20 cellular contexts compared by ENCODE assay signal in the genomic region with DNA sequence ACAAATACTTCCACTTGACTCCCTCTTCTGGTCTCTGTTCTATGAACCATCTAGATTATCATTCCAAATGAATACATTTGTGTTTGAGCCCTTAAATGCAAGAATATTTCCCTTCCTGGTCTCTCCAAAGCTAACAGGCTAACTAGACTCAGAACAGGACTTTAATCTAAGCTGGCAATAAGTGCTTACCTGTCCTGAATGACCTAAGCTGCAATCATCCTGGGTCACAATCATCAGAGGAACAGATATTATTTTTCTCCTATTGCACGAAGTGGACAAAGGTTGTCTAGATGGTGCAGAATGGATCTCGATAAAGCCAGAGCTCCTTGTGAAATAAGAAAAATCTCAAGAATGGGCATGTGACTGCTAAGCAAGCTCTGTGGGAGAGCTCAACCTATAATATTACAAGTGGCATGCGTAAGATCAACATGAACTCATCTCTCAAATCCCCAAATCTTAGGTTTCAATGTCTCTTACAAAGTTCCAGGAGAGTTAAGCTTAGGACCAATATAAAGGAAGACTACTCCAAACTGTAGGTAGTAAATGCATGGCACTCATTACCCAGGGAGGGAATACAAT. TPM values are rescaled to one million over a fixed set of nuclear protein-coding genes. Genes with fewer than 3 reads are reported as not detected.
A peak's percentile ranks its signal among the peaks of the same experiment; 100 is the strongest.
DNase-seq lines count a peak whose midpoint lies in the region; ATAC-seq and TF ChIP-seq lines count a peak whose summit lies in the region.
"Had no signal": no experiment of that assay in that cellular context is flagged by ENCODE, and none has a peak within 500 bp of the region (broad histone marks: within the 10 kb centered on the region; RNA-seq: fewer than 3 reads in every experiment).

No MANE protein-coding gene starts in this region.

- H3K4me3 Mint-ChIP-seq in chondrocyte (ENCODE audit: unreplicated experiment), result no peak overlapping the region
- H3K4me3 Mint-ChIP-seq: CD4-positive, alpha-beta T cell had no signal

- H2AFZ ChIP-seq in OCI-LY3 (ENCODE audit: low read depth, low read length) (no peak overlapping the region), smooth muscle cell (ENCODE audit: low read depth) (no peak overlapping the region)

- no peaks in the 10 kb centered on the region for H3K9me3 ChIP-seq in OCI-LY3 (ENCODE audit: insufficient read depth, low read length)
- H3K9me3 ChIP-seq in smooth muscle cell (replicated peaks; ENCODE audit: low read depth), result no peaks in the 10 kb centered on the region
- no peaks in the 10 kb centered on the region for H3K9me3 ChIP-seq in left ventricle myocardium inferior (replicated peaks)
- H3K9me3 ChIP-seq: BLaER1, Caco-2 had no signal

- intact Hi-C loops in left ventricle myocardium inferior (cut with micrococcal nuclease), result no loop called here

- H4K20me1 ChIP-seq in OCI-LY3 (ENCODE audit: insufficient read depth, low read length) (no peaks in the 10 kb centered on the region), smooth muscle cell (ENCODE audit: low read depth) (no peaks in the 10 kb centered on the region)
- H4K20me1 ChIP-seq: BLaER1 had no signal

- peak; percentile 66 for ATAC-seq in left lobe of liver
- no peak for ATAC-seq in HG03457 (IDR thresholded peaks at IDR 0.05; ENCODE audit: unreplicated experiment)
- ATAC-seq in HG03159 (IDR thresholded peaks at IDR 0.05; ENCODE audit: unreplicated experiment), result no peak
- ATAC-seq: K562 had no signal

- H3K79me2 ChIP-seq in OCI-LY3 (ENCODE audit: low read length) (no peaks in the 10 kb centered on the region), smooth muscle cell (ENCODE audit: low read depth) (no peaks in the 10 kb centered on the region)

- no peaks in the 10 kb centered on the region for H3K36me3 Mint-ChIP-seq in chondrocyte (ENCODE audit: low read depth)

- H3K27ac ChIP-seq in OCI-LY3 (ENCODE audit: low read length) (no peak overlapping the region), smooth muscle cell (ENCODE audit: low read depth) (peak overlapping the region; percentile 90), left ventricle myocardium inferior (replicated peaks) (no peak overlapping the region)
- H3K27ac ChIP-seq: BLaER1 had no signal

- H3K27me3 Mint-ChIP-seq in chondrocyte (ENCODE audit: low read depth), result no peaks in the 10 kb centered on the region
- H3K27me3 Mint-ChIP-seq: CD4-positive, alpha-beta T cell had no signal

- no peak for DNase-seq in chondrocyte (ENCODE audit: low spot score)
- no peak for DNase-seq in left lobe of liver (ENCODE audit: low spot score)
- DNase-seq in smooth muscle cell (lab: John Stamatoyannopoulos, UW; ENCODE audit: unreplicated experiment), result no peak
- DNase-seq in left ventricle myocardium inferior, result no peak
- DNase-seq: ACHN; Caco-2; CD4-positive, alpha-beta T cell; DMS 273 treated with DMSO at 0.1 percent for 48 hours; MM.1S; NCI-H1048; NCI-H1417 treated with DMSO at 0.1 percent for 48 hours; NCI-H187; NCI-H446 treated with DMSO at 0.1 percent for 48 hours; NCI-H526 treated with DMSO at 0.1 percent for 48 hours; Right ventricle myocardium superior had no signal

- peaks cover 27% of the 10 kb centered on the region for H3K27me3 ChIP-seq in OCI-LY3 (ENCODE audit: low read depth, low read length)
- no peaks in the 10 kb centered on the region for H3K27me3 ChIP-seq in smooth muscle cell (ENCODE audit: low read depth)
- H3K27me3 ChIP-seq in left ventricle myocardium inferior (ENCODE audit: low read depth), result no peaks in the 10 kb centered on the region
- H3K27me3 ChIP-seq: BLaER1 had no signal

- H3F3A ChIP-seq in smooth muscle cell (ENCODE audit: low read depth), result peaks cover 27% of the 10 kb centered on the region

- H3K4me2 ChIP-seq in OCI-LY3 (ENCODE audit: low read length) (no peak overlapping the region), smooth muscle cell (no peak overlapping the region)
- H3K4me2 ChIP-seq: BLaER1 had no signal

- H3K4me1 ChIP-seq in OCI-LY3 (ENCODE audit: low read length) (peaks cover 24% of the 10 kb centered on the region), smooth muscle cell (ENCODE audit: low read depth) (peaks cover 3% of the 10 kb centered on the region), left ventricle myocardium inferior (peaks cover 18% of the 10 kb centered on the region)

- 83% methylated on average over 3 of the region's 3 CpGs for WGBS in smooth muscle cell (ENCODE audit: low lambda C conversion rate)

- no peak overlapping the region for H3K9ac ChIP-seq in OCI-LY3 (ENCODE audit: low read length)
- no peak overlapping the region for H3K9ac ChIP-seq in smooth muscle cell (ENCODE audit: low read depth)
- H3K9ac ChIP-seq: BLaER1 had no signal

- H3K9me3 Mint-ChIP-seq in chondrocyte (ENCODE audit: low read depth), result no peaks in the 10 kb centered on the region
- H3K9me3 Mint-ChIP-seq: CD4-positive, alpha-beta T cell had no signal

- TF ChIP-seq CTCF in OCI-LY3 (IDR thresholded peaks at IDR 0.05; ENCODE audit: low read depth, low read length), result peak; percentile 8; the same call in 1 of the 2 replicates
- TF ChIP-seq CTCF in chondrocyte (IDR thresholded peaks at IDR 0.05), result peak; percentile 52
- TF ChIP-seq CTCF in smooth muscle cell (IDR thresholded peaks at IDR 0.05; ENCODE audit: borderline replicate concordance, insufficient read depth, poor library complexity, severe bottlenecking), result no peak
- TF ChIP-seq CTCF in left ventricle myocardium inferior (IDR thresholded peaks at IDR 0.05; ENCODE audit: borderline replicate concordance), result no peak

- H3K4me3 ChIP-seq in OCI-LY3 (ENCODE audit: low read length) (no peak overlapping the region), smooth muscle cell (no peak overlapping the region), left ventricle myocardium inferior (no peak overlapping the region)
- H3K4me3 ChIP-seq: BLaER1, K562 had no signal

- H3K4me1 Mint-ChIP-seq in chondrocyte (ENCODE audit: low read depth), result peaks cover 34% of the 10 kb centered on the region

- H3K36me3 ChIP-seq in OCI-LY3 (replicated peaks; ENCODE audit: low read depth, low read length), result no peaks in the 10 kb centered on the region
- no peaks in the 10 kb centered on the region for H3K36me3 ChIP-seq in smooth muscle cell (ENCODE audit: low read depth)
- no peaks in the 10 kb centered on the region for H3K36me3 ChIP-seq in left ventricle myocardium inferior
- H3K36me3 ChIP-seq: BLaER1 had no signal

- peak overlapping the region; percentile 69 for H3K27ac Mint-ChIP-seq in chondrocyte (ENCODE audit: unreplicated experiment)
- H3K27ac Mint-ChIP-seq: CD4-positive, alpha-beta T cell had no signal

RNA-seq across cellular contexts. Expression of gene NUMB, which starts 10.6 kb away (rescaled TPM):
- total RNA-seq in chondrocyte, result 59.2 to 60.9 TPM (median 60.7 TPM) in 3 replicates
- total RNA-seq in left lobe of liver, result 41.9 TPM
- total RNA-seq in smooth muscle cell, result 34.5 and 39.7 TPM in 2 replicates
- polyA plus RNA-seq in smooth muscle cell, result 54.6 and 57.4 TPM in 2 replicates
- 32.1 TPM for total RNA-seq in left ventricle myocardium inferior

RNA-seq across cellular contexts. Expression of gene RIOX1, which starts 21.8 kb away (rescaled TPM):
- total RNA-seq in chondrocyte (12.4 to 13.1 TPM (median 12.9 TPM) in 3 replicates), left lobe of liver (5.0 TPM), smooth muscle cell (2.7 and 5.7 TPM in 2 replicates), left ventricle myocardium inferior (8.1 TPM)
- polyA plus RNA-seq in smooth muscle cell, result 7.9 and 10.6 TPM in 2 replicates

Comparison
In these comparisons a context has a peak if more than half of its experiments do, and no peak if none do; other contexts are left out.
1. CTCF ChIP-seq: peak in OCI-LY3 (single experiment) and chondrocyte (single experiment); none in smooth muscle cell (single experiment) and left ventricle myocardium inferior (single experiment).